13 cellular contexts compared by ENCODE assay signal in the genomic region with DNA sequence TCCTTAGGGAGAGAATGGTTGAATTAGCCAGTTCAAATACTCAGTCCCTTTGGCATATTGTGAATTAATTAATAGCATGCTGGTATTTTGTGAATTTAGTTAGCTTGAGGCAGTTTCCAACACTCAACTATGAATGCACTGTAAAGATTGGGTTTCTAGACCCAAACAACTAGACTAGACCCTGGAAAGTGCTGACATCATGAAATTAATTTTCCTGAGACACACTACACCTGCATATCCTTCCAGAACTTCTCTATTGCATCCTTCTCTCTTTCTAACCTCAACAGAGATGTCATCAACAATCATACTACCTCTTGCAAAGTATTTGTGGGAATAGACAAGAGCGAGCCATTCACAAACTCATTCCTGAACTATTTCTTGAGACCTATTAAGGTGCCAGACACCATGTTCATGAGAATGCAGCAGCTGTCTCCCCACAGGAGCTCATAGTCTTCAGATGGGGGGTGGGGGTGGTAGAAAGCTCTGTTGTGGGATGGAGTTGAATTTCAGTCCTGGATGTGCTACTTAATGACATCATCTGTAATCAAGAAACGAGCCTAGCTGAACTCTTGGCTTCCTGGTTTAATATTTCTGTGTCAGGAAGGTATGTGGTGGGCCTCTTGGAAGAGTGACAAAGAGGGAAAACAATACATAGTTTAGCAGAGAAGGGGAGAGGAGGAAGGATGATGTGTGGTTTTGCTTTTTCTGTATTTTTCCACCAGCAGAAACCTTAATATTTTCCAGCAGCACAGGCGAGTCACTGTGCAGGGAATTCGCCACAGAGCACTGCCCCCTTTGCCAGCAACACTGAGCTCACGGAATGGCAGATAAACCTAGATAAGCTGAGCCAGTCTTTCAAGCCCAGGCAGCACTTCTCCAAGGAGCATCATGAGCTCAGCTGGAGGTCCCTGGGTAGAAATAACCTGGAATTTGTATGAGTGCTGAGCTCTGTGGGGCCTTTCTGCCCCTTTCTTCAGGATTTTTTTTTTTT. TPM values are rescaled to one million over a fixed set of nuclear protein-coding genes. Genes with fewer than 3 reads are reported as not detected.
DNase-seq lines count a peak whose midpoint lies in the region; ATAC-seq, FAIRE-seq and TF ChIP-seq lines count a peak whose summit lies in the region.
"Had no signal": no experiment of that assay in that cellular context is flagged by ENCODE, and none has a peak within 500 bp of the region (broad histone marks: within the 10 kb centered on the region; RNA-seq: fewer than 3 reads in every experiment).

No MANE protein-coding gene starts in this region.

- H3K4me1 Mint-ChIP-seq in stimulated activated naive CD8-positive, alpha-beta T cell treated with anti-CD3 and anti-CD28 coated beads, Interleukin-15, amount 100 ng/mL, for 72 hours: peaks cover 8% of the 10 kb centered on the region
- H3K4me1 Mint-ChIP-seq in astrocyte (ENCODE audit: low read depth, unreplicated experiment): peaks cover 36% of the 10 kb centered on the region

- no peaks in the 10 kb centered on the region for H3K27me3 ChIP-seq in astrocyte (ENCODE audit: insufficient read depth, low read length)

- H3K27ac ChIP-seq in astrocyte (ENCODE audit: low read depth, low read length): peak overlapping the region; percentile 62

- FAIRE-seq in astrocyte (lab: Jason Lieb, UNC): no peak
- FAIRE-seq: H1 had no signal

- H3K4me3 ChIP-seq in astrocyte (ENCODE audit: insufficient read depth, low read depth, low read length): no peak overlapping the region

- peak overlapping the region; percentile 66 for H3K4me2 ChIP-seq in astrocyte (ENCODE audit: low read length)

- no peaks in the 10 kb centered on the region for H3K9me3 ChIP-seq in astrocyte (ENCODE audit: insufficient read depth, low read depth, low read length)

- no peaks in the 10 kb centered on the region for H3K27me3 Mint-ChIP-seq in stimulated activated naive CD8-positive, alpha-beta T cell treated with anti-CD3 and anti-CD28 coated beads, Interleukin-15, amount 100 ng/mL, for 72 hours
- no peaks in the 10 kb centered on the region for H3K27me3 Mint-ChIP-seq in astrocyte (ENCODE audit: low read depth, unreplicated experiment)

- no peaks in the 10 kb centered on the region for H4K20me1 ChIP-seq in astrocyte (ENCODE audit: insufficient read depth, low read length)

- H3K4me3 Mint-ChIP-seq in stimulated activated naive CD8-positive, alpha-beta T cell treated with anti-CD3 and anti-CD28 coated beads, Interleukin-15, amount 100 ng/mL, for 72 hours: no peak overlapping the region
- H3K4me3 Mint-ChIP-seq in astrocyte (ENCODE audit: unreplicated experiment): peak overlapping the region; percentile 23
- H3K4me3 Mint-ChIP-seq: CD8-positive, alpha-beta memory T cell had no signal

- peak overlapping the region in 1 of 2 donors; percentile 42 for H3K27ac Mint-ChIP-seq in stimulated activated naive CD8-positive, alpha-beta T cell treated with anti-CD3 and anti-CD28 coated beads, Interleukin-15, amount 100 ng/mL, for 72 hours
- H3K27ac Mint-ChIP-seq in astrocyte (ENCODE audit: unreplicated experiment): peak overlapping the region; percentile 89

- H3K79me2 ChIP-seq in astrocyte (ENCODE audit: insufficient read depth, low read length): no peaks in the 10 kb centered on the region

- H3K36me3 ChIP-seq in astrocyte (ENCODE audit: insufficient read depth, low read length): no peaks in the 10 kb centered on the region

- H2AFZ ChIP-seq in astrocyte (ENCODE audit: low read depth, low read length): peak overlapping the region; percentile 2

- H3K9me3 Mint-ChIP-seq in stimulated activated naive CD8-positive, alpha-beta T cell treated with anti-CD3 and anti-CD28 coated beads, Interleukin-15, amount 100 ng/mL, for 72 hours: no peaks in the 10 kb centered on the region
- H3K9me3 Mint-ChIP-seq in astrocyte (ENCODE audit: unreplicated experiment): peaks cover 14% of the 10 kb centered on the region

- CTCF ChIA-PET in GM10248 (lab: Yijun Ruan, JAX): interaction anchor here (0.7 kb wide), 2 partner anchors 20 kb away, joined by 3 to 5 read pairs; no protein-coding TSS in a partner anchor

- DNase-seq in stimulated activated naive CD8-positive, alpha-beta T cell treated with anti-CD3 and anti-CD28 coated beads, Interleukin-15, Interleukin-2, amounts not matched to agents 100 U/mL and 50 U/mL, for 24 hours: no peak
- no peak for DNase-seq in stimulated activated naive CD8-positive, alpha-beta T cell treated with anti-CD3 and anti-CD28 coated beads, Interleukin-15, amount 100 ng/mL, for 72 hours
- DNase-seq in astrocyte (ENCODE audit: low read depth) (peak; percentile 98), kidney glomerular epithelial cell (lab: John Stamatoyannopoulos, UW) (peak; percentile 95), GM10248 (ENCODE audit: extremely low spot score) (no peak), LoVo (ENCODE audit: low spot score) (no peak)
- DNase-seq: CD8-positive, alpha-beta memory T cell; effector CD8-positive, alpha-beta T cell; left colon; NCI-H446 had no signal

- peaks cover 17% of the 10 kb centered on the region for H3K4me1 ChIP-seq in astrocyte (ENCODE audit: insufficient read depth, low read length)

- POLR2A ChIA-PET in GM10248 (lab: Yijun Ruan, JAX): interaction anchor here (0.6 kb wide), 1 partner anchor 68 kb away, joined by 5 read pairs; no protein-coding TSS in a partner anchor

- TF ChIP-seq CTCF in astrocyte (IDR thresholded peaks at IDR 0.05; ENCODE audit: insufficient read depth, low read depth, low read length) (no peak), GM10248 (IDR thresholded peaks at IDR 0.05; ENCODE audit: control extremely low read depth, extremely low read depth, low read depth, missing control alignments) (no peak)

- H3K9ac ChIP-seq in astrocyte (ENCODE audit: low read length): peak overlapping the region; percentile 24

- ATAC-seq in stimulated activated naive CD8-positive, alpha-beta T cell treated with anti-CD3 and anti-CD28 coated beads, Interleukin-15, Interleukin-2, amounts not matched to agents 100 U/mL and 50 U/mL, for 24 hours: peak; percentile 56
- ATAC-seq in stimulated activated naive CD8-positive, alpha-beta T cell treated with anti-CD3 and anti-CD28 coated beads, Interleukin-15, amount 100 ng/mL, for 72 hours: no peak
- no peak for ATAC-seq in GM21529 (IDR thresholded peaks at IDR 0.05; ENCODE audit: unreplicated experiment)
- no peak for ATAC-seq in activated CD4-positive, CD25-positive, alpha-beta regulatory T cell treated with anti-CD3 and anti-CD28 coated beads, Interleukin-2, amount 50 U/mL, for 24 hours
- ATAC-seq: left colon had no signal

- H3K36me3 Mint-ChIP-seq in astrocyte (ENCODE audit: low read depth, unreplicated experiment): peaks cover 5% of the 10 kb centered on the region
- H3K36me3 Mint-ChIP-seq: CD8-positive, alpha-beta memory T cell had no signal

RNA-seq across cellular contexts. Expression of a gene that starts 53.1 kb away (rescaled TPM):
- total RNA-seq in astrocyte: 0.48 and 2.1 TPM in 2 replicates
- total RNA-seq: H1 had no signal

Comparison
In these comparisons a context has a peak if more than half of its experiments do, and no peak if none do; other contexts are left out.
1. DNase-seq: peak in astrocyte (single experiment) and kidney glomerular epithelial cell (single experiment); none in stimulated activated naive CD8-positive, alpha-beta T cell treated with anti-CD3 and anti-CD28 coated beads, Interleukin-15, Interleukin-2, amounts not matched to agents 100 U/mL and 50 U/mL, for 24 hours (single experiment), stimulated activated naive CD8-positive, alpha-beta T cell treated with anti-CD3 and anti-CD28 coated beads, Interleukin-15, amount 100 ng/mL, for 72 hours (0 of 2), GM10248 (single experiment) and LoVo (single experiment).